In genomic region chr19:51508059-51508733, GRCh38 we compare ENCODE assay signal across 1 cellular context.
A peak's percentile ranks its signal among the peaks of the same experiment; 100 is the strongest.
TF ChIP-seq lines count a peak whose summit lies in the region.

No MANE protein-coding gene starts in this region.

TF ChIP-seq in K562, 482 proteins besides CTCF, POLR2A, EP300 and RAD21 (continued from another document):
- TF ChIP-seq, protein P1, sequence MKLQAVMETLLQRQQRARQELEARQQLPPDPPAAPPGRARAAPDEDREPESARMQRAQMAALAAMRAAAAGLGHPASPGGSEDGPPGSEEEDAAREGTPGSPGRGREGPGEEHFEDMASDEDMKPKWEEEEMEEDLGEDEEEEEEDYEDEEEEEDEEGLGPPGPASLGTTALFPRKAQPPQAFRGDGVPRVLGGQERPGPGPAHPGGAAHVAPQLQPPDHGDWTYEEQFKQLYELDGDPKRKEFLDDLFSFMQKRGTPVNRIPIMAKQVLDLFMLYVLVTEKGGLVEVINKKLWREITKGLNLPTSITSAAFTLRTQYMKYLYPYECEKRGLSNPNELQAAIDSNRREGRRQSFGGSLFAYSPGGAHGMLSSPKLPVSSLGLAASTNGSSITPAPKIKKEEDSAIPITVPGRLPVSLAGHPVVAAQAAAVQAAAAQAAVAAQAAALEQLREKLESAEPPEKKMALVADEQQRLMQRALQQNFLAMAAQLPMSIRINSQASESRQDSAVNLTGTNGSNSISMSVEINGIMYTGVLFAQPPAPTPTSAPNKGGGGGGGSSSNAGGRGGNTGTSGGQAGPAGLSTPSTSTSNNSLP (IDR thresholded peaks at IDR 0.05; ENCODE audit: borderline replicate concordance, low read depth, low read length) = no peak
- TF ChIP-seq SETDB1 (IDR thresholded peaks at IDR 0.05; ENCODE audit: low read length) (no peak), ZBED1 (IDR thresholded peaks at IDR 0.05) (peak; percentile 72; the same call in 1 of the 2 replicates), TEAD2 (tag; IDR thresholded peaks at IDR 0.05) (no peak)
- TF ChIP-seq, protein P2, sequence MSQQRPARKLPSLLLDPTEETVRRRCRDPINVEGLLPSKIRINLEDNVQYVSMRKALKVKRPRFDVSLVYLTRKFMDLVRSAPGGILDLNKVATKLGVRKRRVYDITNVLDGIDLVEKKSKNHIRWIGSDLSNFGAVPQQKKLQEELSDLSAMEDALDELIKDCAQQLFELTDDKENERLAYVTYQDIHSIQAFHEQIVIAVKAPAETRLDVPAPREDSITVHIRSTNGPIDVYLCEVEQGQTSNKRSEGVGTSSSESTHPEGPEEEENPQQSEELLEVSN (IDR thresholded peaks at IDR 0.05; ENCODE audit: borderline replicate concordance in 1 of 2, extremely low read depth in 1 of 2, insufficient read depth in 1 of 2, insufficient read length in 1 of 2, low read depth in 1 of 2, low read length in 1 of 2, poor library complexity in 1 of 2, severe bottlenecking in 1 of 2) = no peak
